ENCODE assay signal across 1 cellular context in the genomic region with DNA sequence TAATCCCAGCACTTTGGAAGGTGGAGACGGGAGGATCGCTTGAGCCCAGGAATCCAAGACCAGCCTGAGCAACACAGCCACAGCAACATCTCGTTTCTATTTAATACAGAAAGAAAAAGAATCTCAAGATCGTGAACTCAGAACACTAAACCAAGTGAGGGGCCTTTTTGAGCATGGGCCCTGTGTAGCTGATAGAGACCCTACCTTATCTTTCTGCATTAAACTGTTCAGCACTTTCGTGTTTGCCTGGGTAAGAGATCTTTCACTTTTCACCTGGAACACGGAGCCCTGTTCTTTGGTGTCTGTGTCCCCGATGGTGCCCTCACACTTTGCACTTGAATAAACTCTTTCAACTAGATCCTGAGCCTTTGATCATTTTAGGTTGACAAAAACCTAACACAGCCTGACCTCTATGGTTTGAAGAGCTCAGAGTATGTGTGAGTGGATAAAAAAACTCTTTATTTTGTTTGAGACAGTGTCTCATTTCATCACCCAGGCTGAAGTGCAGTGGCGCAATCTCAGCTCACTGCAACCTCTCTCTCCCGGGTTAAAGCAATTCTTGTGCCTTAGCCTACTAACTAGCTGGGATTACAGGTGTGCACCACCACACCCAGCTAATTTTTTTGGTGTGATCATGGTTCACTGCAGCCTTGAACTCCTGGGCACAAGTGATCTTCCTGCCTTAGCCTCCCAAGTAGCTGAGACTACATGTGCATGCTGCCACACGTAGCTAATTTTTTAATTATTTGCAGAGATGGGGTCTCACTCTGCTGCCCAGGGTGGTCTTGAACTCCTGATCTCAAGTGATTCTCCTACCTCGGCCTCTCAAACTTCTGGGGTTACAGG.
TF ChIP-seq lines count a peak whose summit lies in the region.

No MANE protein-coding gene starts in this region.

TF ChIP-seq in HepG2, 621 proteins besides CTCF, POLR2A, EP300 and RAD21 (continued from another document and continues in another):
- TF ChIP-seq, protein P1, sequence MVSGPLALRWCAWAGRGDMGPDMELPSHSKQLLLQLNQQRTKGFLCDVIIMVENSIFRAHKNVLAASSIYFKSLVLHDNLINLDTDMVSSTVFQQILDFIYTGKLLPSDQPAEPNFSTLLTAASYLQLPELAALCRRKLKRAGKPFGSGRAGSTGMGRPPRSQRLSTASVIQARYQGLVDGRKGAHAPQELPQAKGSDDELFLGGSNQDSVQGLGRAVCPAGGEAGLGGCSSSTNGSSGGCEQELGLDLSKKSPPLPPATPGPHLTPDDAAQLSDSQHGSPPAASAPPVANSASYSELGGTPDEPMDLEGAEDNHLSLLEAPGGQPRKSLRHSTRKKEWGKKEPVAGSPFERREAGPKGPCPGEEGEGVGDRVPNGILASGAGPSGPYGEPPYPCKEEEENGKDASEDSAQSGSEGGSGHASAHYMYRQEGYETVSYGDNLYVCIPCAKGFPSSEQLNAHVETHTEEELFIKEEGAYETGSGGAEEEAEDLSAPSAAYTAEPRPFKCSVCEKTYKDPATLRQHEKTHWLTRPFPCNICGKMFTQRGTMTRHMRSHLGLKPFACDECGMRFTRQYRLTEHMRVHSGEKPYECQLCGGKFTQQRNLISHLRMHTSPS (CRISPR knock-in tag; IDR thresholded peaks at IDR 0.05; ENCODE audit: low read depth), result peak; percentile 31; the same call in 1 of the 2 replicates
- no peak for TF ChIP-seq AGO1 (IDR thresholded peaks at IDR 0.05; ENCODE audit: low read depth, low read length, poor library complexity, severe bottlenecking)
- no peak for TF ChIP-seq REXO4 (CRISPR knock-in tag; IDR thresholded peaks at IDR 0.05; ENCODE audit: borderline replicate concordance)
- peak; percentile 100 for TF ChIP-seq CEBPG (CRISPR knock-in tag; IDR thresholded peaks at IDR 0.05)
- TF ChIP-seq, protein P2, sequence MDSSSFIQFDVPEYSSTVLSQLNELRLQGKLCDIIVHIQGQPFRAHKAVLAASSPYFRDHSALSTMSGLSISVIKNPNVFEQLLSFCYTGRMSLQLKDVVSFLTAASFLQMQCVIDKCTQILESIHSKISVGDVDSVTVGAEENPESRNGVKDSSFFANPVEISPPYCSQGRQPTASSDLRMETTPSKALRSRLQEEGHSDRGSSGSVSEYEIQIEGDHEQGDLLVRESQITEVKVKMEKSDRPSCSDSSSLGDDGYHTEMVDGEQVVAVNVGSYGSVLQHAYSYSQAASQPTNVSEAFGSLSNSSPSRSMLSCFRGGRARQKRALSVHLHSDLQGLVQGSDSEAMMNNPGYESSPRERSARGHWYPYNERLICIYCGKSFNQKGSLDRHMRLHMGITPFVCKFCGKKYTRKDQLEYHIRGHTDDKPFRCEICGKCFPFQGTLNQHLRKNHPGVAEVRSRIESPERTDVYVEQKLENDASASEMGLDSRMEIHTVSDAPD (CRISPR knock-in tag; IDR thresholded peaks at IDR 0.05), result peak; percentile 96
- TF ChIP-seq KAT7 (CRISPR knock-in tag; IDR thresholded peaks at IDR 0.05; ENCODE audit: borderline replicate concordance), result peak; percentile 86; the same call in 1 of the 2 replicates
- TF ChIP-seq, protein P3, sequence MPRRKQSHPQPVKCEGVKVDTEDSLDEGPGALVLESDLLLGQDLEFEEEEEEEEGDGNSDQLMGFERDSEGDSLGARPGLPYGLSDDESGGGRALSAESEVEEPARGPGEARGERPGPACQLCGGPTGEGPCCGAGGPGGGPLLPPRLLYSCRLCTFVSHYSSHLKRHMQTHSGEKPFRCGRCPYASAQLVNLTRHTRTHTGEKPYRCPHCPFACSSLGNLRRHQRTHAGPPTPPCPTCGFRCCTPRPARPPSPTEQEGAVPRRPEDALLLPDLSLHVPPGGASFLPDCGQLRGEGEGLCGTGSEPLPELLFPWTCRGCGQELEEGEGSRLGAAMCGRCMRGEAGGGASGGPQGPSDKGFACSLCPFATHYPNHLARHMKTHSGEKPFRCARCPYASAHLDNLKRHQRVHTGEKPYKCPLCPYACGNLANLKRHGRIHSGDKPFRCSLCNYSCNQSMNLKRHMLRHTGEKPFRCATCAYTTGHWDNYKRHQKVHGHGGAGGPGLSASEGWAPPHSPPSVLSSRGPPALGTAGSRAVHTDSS (CRISPR knock-in tag; conservative IDR thresholded peaks at IDR 0.05), result 0 out of 2 replicates have a peak, but pooled peaks have one; percentile 26
- no peak for TF ChIP-seq ZZZ3 (CRISPR knock-in tag; IDR thresholded peaks at IDR 0.05; ENCODE audit: borderline replicate concordance)
- peak; percentile 62; the same call in 1 of the 2 replicates for TF ChIP-seq MEIS1 (CRISPR knock-in tag; IDR thresholded peaks at IDR 0.05; ENCODE audit: borderline replicate concordance)
- TF ChIP-seq, protein P4, sequence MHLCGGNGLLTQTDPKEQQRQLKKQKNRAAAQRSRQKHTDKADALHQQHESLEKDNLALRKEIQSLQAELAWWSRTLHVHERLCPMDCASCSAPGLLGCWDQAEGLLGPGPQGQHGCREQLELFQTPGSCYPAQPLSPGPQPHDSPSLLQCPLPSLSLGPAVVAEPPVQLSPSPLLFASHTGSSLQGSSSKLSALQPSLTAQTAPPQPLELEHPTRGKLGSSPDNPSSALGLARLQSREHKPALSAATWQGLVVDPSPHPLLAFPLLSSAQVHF (CRISPR knock-in tag; IDR thresholded peaks at IDR 0.05), result no peak
- peak; percentile 90; the same call in 1 of the 2 replicates for TF ChIP-seq EHMT2 (IDR thresholded peaks at IDR 0.05; ENCODE audit: borderline replicate concordance, low read depth, low read length)
- no peak for TF ChIP-seq POLR2AphosphoS2 (IDR thresholded peaks at IDR 0.05; ENCODE audit: low read depth, low read length)
- TF ChIP-seq ZNF274 (CRISPR knock-in tag; IDR thresholded peaks at IDR 0.05), result no peak
- TF ChIP-seq ZNF766 (CRISPR knock-in tag; IDR thresholded peaks at IDR 0.05; ENCODE audit: borderline replicate concordance), result peak; percentile 98
- TF ChIP-seq, protein P5, sequence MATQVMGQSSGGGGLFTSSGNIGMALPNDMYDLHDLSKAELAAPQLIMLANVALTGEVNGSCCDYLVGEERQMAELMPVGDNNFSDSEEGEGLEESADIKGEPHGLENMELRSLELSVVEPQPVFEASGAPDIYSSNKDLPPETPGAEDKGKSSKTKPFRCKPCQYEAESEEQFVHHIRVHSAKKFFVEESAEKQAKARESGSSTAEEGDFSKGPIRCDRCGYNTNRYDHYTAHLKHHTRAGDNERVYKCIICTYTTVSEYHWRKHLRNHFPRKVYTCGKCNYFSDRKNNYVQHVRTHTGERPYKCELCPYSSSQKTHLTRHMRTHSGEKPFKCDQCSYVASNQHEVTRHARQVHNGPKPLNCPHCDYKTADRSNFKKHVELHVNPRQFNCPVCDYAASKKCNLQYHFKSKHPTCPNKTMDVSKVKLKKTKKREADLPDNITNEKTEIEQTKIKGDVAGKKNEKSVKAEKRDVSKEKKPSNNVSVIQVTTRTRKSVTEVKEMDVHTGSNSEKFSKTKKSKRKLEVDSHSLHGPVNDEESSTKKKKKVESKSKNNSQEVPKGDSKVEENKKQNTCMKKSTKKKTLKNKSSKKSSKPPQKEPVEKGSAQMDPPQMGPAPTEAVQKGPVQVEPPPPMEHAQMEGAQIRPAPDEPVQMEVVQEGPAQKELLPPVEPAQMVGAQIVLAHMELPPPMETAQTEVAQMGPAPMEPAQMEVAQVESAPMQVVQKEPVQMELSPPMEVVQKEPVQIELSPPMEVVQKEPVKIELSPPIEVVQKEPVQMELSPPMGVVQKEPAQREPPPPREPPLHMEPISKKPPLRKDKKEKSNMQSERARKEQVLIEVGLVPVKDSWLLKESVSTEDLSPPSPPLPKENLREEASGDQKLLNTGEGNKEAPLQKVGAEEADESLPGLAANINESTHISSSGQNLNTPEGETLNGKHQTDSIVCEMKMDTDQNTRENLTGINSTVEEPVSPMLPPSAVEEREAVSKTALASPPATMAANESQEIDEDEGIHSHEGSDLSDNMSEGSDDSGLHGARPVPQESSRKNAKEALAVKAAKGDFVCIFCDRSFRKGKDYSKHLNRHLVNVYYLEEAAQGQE (IDR thresholded peaks at IDR 0.05; ENCODE audit: borderline replicate concordance in 1 of 2, low read depth in 1 of 2, low read length in 2 of 2), result peak in 1 of 2 experiments; percentile 70; a peak in 2 of 4 replicates
- TF ChIP-seq ZNF331 (CRISPR knock-in tag; IDR thresholded peaks at IDR 0.05), result peak; percentile 99
- TF ChIP-seq, protein P6, sequence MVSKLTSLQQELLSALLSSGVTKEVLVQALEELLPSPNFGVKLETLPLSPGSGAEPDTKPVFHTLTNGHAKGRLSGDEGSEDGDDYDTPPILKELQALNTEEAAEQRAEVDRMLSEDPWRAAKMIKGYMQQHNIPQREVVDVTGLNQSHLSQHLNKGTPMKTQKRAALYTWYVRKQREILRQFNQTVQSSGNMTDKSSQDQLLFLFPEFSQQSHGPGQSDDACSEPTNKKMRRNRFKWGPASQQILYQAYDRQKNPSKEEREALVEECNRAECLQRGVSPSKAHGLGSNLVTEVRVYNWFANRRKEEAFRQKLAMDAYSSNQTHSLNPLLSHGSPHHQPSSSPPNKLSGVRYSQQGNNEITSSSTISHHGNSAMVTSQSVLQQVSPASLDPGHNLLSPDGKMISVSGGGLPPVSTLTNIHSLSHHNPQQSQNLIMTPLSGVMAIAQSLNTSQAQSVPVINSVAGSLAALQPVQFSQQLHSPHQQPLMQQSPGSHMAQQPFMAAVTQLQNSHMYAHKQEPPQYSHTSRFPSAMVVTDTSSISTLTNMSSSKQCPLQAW (CRISPR knock-in tag; IDR thresholded peaks at IDR 0.05), result peak; percentile 98
- TF ChIP-seq, protein P7, sequence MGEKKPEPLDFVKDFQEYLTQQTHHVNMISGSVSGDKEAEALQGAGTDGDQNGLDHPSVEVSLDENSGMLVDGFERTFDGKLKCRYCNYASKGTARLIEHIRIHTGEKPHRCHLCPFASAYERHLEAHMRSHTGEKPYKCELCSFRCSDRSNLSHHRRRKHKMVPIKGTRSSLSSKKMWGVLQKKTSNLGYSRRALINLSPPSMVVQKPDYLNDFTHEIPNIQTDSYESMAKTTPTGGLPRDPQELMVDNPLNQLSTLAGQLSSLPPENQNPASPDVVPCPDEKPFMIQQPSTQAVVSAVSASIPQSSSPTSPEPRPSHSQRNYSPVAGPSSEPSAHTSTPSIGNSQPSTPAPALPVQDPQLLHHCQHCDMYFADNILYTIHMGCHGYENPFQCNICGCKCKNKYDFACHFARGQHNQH (CRISPR knock-in tag; IDR thresholded peaks at IDR 0.05), result peak; percentile 97
- TF ChIP-seq SETDB1 (CRISPR knock-in tag; IDR thresholded peaks at IDR 0.05; ENCODE audit: borderline replicate concordance), result no peak
- TF ChIP-seq, protein P8, sequence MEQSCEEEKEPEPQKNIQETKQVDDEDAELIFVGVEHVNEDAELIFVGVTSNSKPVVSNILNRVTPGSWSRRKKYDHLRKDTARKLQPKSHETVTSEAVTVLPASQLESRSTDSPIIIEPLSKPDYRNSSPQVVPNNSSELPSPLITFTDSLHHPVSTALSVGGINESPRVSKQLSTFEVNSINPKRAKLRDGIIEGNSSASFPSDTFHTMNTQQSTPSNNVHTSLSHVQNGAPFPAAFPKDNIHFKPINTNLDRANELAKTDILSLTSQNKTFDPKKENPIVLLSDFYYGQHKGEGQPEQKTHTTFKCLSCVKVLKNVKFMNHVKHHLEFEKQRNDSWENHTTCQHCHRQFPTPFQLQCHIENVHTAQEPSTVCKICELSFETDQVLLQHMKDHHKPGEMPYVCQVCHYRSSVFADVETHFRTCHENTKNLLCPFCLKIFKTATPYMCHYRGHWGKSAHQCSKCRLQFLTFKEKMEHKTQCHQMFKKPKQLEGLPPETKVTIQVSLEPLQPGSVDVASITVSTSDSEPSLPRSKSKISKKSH (CRISPR knock-in tag; IDR thresholded peaks at IDR 0.05; ENCODE audit: borderline replicate concordance), result peak; percentile 47; the same call in 1 of the 2 replicates
- TF ChIP-seq, protein P9, sequence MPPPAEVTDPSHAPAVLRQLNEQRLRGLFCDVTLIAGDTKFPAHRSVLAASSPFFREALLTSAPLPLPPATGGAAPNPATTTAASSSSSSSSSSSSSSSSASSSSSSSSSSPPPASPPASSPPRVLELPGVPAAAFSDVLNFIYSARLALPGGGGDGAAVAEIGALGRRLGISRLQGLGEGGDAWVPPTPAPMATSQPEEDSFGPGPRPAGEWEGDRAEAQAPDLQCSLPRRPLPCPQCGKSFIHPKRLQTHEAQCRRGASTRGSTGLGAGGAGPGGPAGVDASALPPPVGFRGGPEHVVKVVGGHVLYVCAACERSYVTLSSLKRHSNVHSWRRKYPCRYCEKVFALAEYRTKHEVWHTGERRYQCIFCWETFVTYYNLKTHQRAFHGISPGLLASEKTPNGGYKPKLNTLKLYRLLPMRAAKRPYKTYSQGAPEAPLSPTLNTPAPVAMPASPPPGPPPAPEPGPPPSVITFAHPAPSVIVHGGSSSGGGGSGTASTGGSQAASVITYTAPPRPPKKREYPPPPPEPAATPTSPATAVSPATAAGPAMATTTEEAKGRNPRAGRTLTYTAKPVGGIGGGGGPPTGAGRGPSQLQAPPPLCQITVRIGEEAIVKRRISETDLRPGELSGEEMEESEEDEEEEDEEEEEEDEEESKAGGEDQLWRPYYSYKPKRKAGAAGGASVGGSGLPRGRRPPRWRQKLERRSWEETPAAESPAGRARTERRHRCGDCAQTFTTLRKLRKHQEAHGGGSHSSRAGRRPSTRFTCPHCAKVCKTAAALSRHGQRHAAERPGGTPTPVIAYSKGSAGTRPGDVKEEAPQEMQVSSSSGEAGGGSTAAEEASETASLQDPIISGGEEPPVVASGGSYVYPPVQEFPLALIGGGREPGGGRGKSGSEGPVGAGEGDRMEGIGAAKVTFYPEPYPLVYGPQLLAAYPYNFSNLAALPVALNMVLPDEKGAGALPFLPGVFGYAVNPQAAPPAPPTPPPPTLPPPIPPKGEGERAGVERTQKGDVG (CRISPR knock-in tag; IDR thresholded peaks at IDR 0.05; ENCODE audit: borderline replicate concordance), result peak; percentile 56; the same call in 1 of the 2 replicates
- TF ChIP-seq ZNF441 (CRISPR knock-in tag; IDR thresholded peaks at IDR 0.05; ENCODE audit: borderline replicate concordance), result no peak; the same call in 1 of the 2 replicates
- peak; percentile 85 to 94 for TF ChIP-seq NR2F1 (CRISPR knock-in tag; IDR thresholded peaks at IDR 0.05)
- TF ChIP-seq ZNF570 (CRISPR knock-in tag; IDR thresholded peaks at IDR 0.05; ENCODE audit: borderline replicate concordance), result no peak
- TF ChIP-seq PTBP1 (IDR thresholded peaks at IDR 0.05; ENCODE audit: low read depth, low read length, poor library complexity, severe bottlenecking), result no peak
- peak; percentile 9; the same call in 1 of the 2 replicates for TF ChIP-seq HIVEP1 (CRISPR knock-in tag; IDR thresholded peaks at IDR 0.05)
- 0 out of 2 replicates have a peak, but pooled peaks have one; percentile 20 for TF ChIP-seq GTF2F1 (IDR thresholded peaks at IDR 0.05; ENCODE audit: low read length)
- no peak for TF ChIP-seq SMARCE1 (IDR thresholded peaks at IDR 0.05; ENCODE audit: borderline replicate concordance)
- TF ChIP-seq ZNF790 (CRISPR knock-in tag; IDR thresholded peaks at IDR 0.05; ENCODE audit: borderline replicate concordance), result 0 out of 2 replicates have a peak, but pooled peaks have one; percentile 23
- no peak for TF ChIP-seq ZNF562 (CRISPR knock-in tag; IDR thresholded peaks at IDR 0.05; ENCODE audit: borderline replicate concordance)
- TF ChIP-seq, protein P10, sequence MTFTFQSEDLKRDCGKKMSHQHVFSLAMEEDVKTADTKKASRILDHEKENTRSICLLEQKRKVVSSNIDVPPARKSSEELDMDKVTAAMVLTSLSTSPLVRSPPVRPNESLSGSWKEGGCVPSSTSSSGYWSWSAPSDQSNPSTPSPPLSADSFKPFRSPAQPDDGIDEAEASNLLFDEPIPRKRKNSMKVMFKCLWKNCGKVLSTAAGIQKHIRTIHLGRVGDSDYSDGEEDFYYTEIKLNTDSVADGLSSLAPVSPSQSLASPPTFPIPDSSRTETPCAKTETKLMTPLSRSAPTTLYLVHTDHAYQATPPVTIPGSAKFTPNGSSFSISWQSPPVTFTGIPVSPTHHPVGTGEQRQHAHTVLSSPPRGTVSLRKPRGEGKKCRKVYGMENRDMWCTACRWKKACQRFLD (CRISPR knock-in tag; IDR thresholded peaks at IDR 0.05; ENCODE audit: borderline replicate concordance), result no peak; the same call in 1 of the 2 replicates
